ENCODE assay signal across 15 cellular contexts in the genomic region with DNA sequence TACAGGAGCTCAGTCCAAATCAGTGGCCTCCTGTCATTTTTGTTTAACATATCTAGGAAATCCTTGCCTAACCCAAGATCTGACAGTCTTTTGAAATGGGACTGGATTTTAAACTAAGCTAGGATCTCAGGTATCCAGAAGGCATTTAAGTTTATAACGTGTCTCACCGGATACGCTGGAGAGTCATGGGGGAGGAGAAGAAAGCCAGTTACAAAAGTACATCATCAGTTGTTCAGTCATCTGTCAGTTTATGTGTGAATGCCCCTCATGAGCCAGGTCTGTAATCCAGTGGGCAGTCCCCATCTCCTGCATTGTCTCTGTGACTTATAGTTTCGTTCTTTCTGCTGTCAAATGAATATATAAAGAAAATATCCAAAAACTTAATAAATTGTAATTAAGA. TPM values are rescaled to one million over a fixed set of nuclear protein-coding genes. Genes with fewer than 3 reads are reported as not detected.
A peak's percentile ranks its signal among the peaks of the same experiment; 100 is the strongest.
DNase-seq lines count a peak whose midpoint lies in the region; ATAC-seq and TF ChIP-seq lines count a peak whose summit lies in the region.
"Had no signal": no experiment of that assay in that cellular context is flagged by ENCODE, and none has a peak within 500 bp of the region (broad histone marks: within the 10 kb centered on the region; RNA-seq: fewer than 3 reads in every experiment).

No MANE protein-coding gene starts in this region.

- H3K9ac ChIP-seq in H9 (ENCODE audit: extremely low read depth, insufficient read length, low read length): no peak overlapping the region
- H3K9ac ChIP-seq: KMS-11 had no signal

- intact Hi-C loops in Panc1 (cut with micrococcal nuclease; ENCODE audit: unreplicated experiment) (no loop called here), psoas muscle (cut with DNase I) (no loop called here)

- no peaks in the 10 kb centered on the region for H3K9me3 ChIP-seq in Panc1 (ENCODE audit: control insufficient read depth, insufficient read depth, low read depth, low read length)
- no peaks in the 10 kb centered on the region for H3K9me3 ChIP-seq in psoas muscle
- H3K9me3 ChIP-seq in gastroesophageal sphincter: no peaks in the 10 kb centered on the region
- no peaks in the 10 kb centered on the region for H3K9me3 ChIP-seq in H9 (ENCODE audit: control insufficient read depth, low read depth, low read length)

- no peak overlapping the region for H2BK15ac ChIP-seq in H9 (ENCODE audit: low read depth, low read length)

- no peak overlapping the region for H3K56ac ChIP-seq in H9 (ENCODE audit: insufficient read length, low read depth, low read length)

- no peak overlapping the region for H3K27ac ChIP-seq in Panc1 (ENCODE audit: low read length)
- peak overlapping the region; percentile 79 for H3K27ac ChIP-seq in psoas muscle
- no peak overlapping the region for H3K27ac ChIP-seq in gastroesophageal sphincter
- H3K27ac ChIP-seq in H9 (ENCODE audit: insufficient read length, low read depth, low read length): no peak overlapping the region
- H3K27ac ChIP-seq: KMS-11, PC-9 had no signal

- H3K4me1 ChIP-seq in Panc1 (ENCODE audit: control insufficient read depth, insufficient read depth, low read length): peaks cover 18% of the 10 kb centered on the region
- H3K4me1 ChIP-seq in psoas muscle: peaks cover 75% of the 10 kb centered on the region
- peaks cover 4 to 78% (median 12%) of the 10 kb centered on the region in 3 donors for H3K4me1 ChIP-seq in gastroesophageal sphincter
- H3K4me1 ChIP-seq in H9 (ENCODE audit: insufficient read depth, low read length): no peaks in the 10 kb centered on the region; the same call in 1 of the 2 replicates

- no peak overlapping the region for H4K8ac ChIP-seq in H9 (replicated peaks; ENCODE audit: insufficient read length, low read depth, low read length)

- no peak overlapping the region for H4K5ac ChIP-seq in H9 (ENCODE audit: insufficient read length, low read depth, low read length)

- H3K4me3 Mint-ChIP-seq in activated naive CD8-positive, alpha-beta T cell: peak overlapping the region; percentile 4
- H3K4me3 Mint-ChIP-seq in activated naive CD8-positive, alpha-beta T cell treated with anti-CD3 and anti-CD28 coated beads for 36 hours: no peak overlapping the region
- H3K4me3 Mint-ChIP-seq in H9: no peak overlapping the region
- H3K4me3 Mint-ChIP-seq: CD8-positive, alpha-beta T cell; GM23338 had no signal

- BruUV-seq in Panc1 (replicated peaks; lab: Mats Ljungman, UMichigan): TSS peak; percentile 8

- ATAC-seq in Panc1 (no peak), psoas muscle (peak; percentile 83 to 86 (median 84)), gastroesophageal sphincter (no peak)
- ATAC-seq: CD8-positive, alpha-beta T cell; GM23338 had no signal

- H3K27me3 Mint-ChIP-seq in activated naive CD8-positive, alpha-beta T cell: no peaks in the 10 kb centered on the region
- no peaks in the 10 kb centered on the region for H3K27me3 Mint-ChIP-seq in activated naive CD8-positive, alpha-beta T cell treated with anti-CD3 and anti-CD28 coated beads for 36 hours
- no peaks in the 10 kb centered on the region for H3K27me3 Mint-ChIP-seq in H9 (ENCODE audit: low read depth)

- CTCF ChIA-PET in Panc1 (lab: Charles Lee): no interaction called here

- H2AFZ ChIP-seq in H9 (ENCODE audit: low read length): no peak overlapping the region
- H2AFZ ChIP-seq: GM23338, PC-9 had no signal

- TF ChIP-seq CTCF in Panc1 (IDR thresholded peaks at IDR 0.05): no peak
- no peak for TF ChIP-seq CTCF in psoas muscle (IDR thresholded peaks at IDR 0.05)
- TF ChIP-seq CTCF in gastroesophageal sphincter (IDR thresholded peaks at IDR 0.05): no peak
- TF ChIP-seq CTCF in H9 (conservative IDR thresholded peaks at IDR 0.05): no peak

- no peaks in the 10 kb centered on the region for H4K20me1 ChIP-seq in H9 (ENCODE audit: control insufficient read depth, insufficient read depth, insufficient read length)

- no peak overlapping the region for H2BK12ac ChIP-seq in H9 (ENCODE audit: insufficient read length, low read depth, low read length)

- H3K36me3 Mint-ChIP-seq in activated naive CD8-positive, alpha-beta T cell: peaks cover 10% of the 10 kb centered on the region
- H3K36me3 Mint-ChIP-seq in activated naive CD8-positive, alpha-beta T cell treated with anti-CD3 and anti-CD28 coated beads for 36 hours: peaks cover 44% of the 10 kb centered on the region
- H3K36me3 Mint-ChIP-seq in H9 (ENCODE audit: insufficient read depth in 1 of 3, low read depth in 3 of 3): peaks cover 20 to 25% (median 20%) of the 10 kb centered on the region in 3 experiments

- H3K9me3 Mint-ChIP-seq in activated naive CD8-positive, alpha-beta T cell (ENCODE audit: low read depth): no peaks in the 10 kb centered on the region
- no peaks in the 10 kb centered on the region for H3K9me3 Mint-ChIP-seq in activated naive CD8-positive, alpha-beta T cell treated with anti-CD3 and anti-CD28 coated beads for 36 hours
- peaks cover 11 to 13% of the 10 kb centered on the region in 2 experiments for H3K9me3 Mint-ChIP-seq in H9
- H3K9me3 Mint-ChIP-seq: CD8-positive, alpha-beta T cell had no signal

- H3T11ph ChIP-seq in H9 (ENCODE audit: low read length): no peak overlapping the region

- H3K4ac ChIP-seq in H9 (ENCODE audit: low read depth, low read length): no peak overlapping the region

- 31 to 68% (median 33%) methylated on average over 4 of the region's 4 CpGs for WGBS in psoas muscle, 3 donors
- WGBS in gastroesophageal sphincter (ENCODE audit: low coverage in 1 of 2), 2 donors: 80 to 82% methylated on average over 1 to 4 of the region's 4 CpGs
- no CpG with 5 or more reads among the region's 4 CpGs for WGBS in H9 (ENCODE audit: extremely low coverage, insufficient read length, low lambda C conversion rate)

- no peak overlapping the region for H4K91ac ChIP-seq in H9 (ENCODE audit: insufficient read length, low read depth, low read length)

- H2BK5ac ChIP-seq in H9 (ENCODE audit: insufficient read length, low read length): no peak overlapping the region

- no peak for TF ChIP-seq EP300 in gastroesophageal sphincter (IDR thresholded peaks at IDR 0.05)

- peaks cover 13% of the 10 kb centered on the region for H3K79me1 ChIP-seq in H9 (ENCODE audit: insufficient read depth, low read depth, low read length, poor library complexity, severe bottlenecking)

- H3K4me2 ChIP-seq in H9 (ENCODE audit: insufficient read depth, insufficient read length, low read length): no peak overlapping the region
- H3K4me2 ChIP-seq: GM23338, KMS-11, PC-9 had no signal

- no peak overlapping the region for H3K4me3 ChIP-seq in Panc1 (ENCODE audit: low read depth in 2 of 2, low read length in 2 of 2)
- H3K4me3 ChIP-seq in psoas muscle: peak overlapping the region; percentile 5
- no peak overlapping the region for H3K4me3 ChIP-seq in gastroesophageal sphincter
- H3K4me3 ChIP-seq: GM23338, PC-9 had no signal

- H3K23me2 ChIP-seq in H9 (ENCODE audit: insufficient read length, low read depth, low read length, poor library complexity, severe bottlenecking): no peaks in the 10 kb centered on the region

- no peaks in the 10 kb centered on the region for H3K36me3 ChIP-seq in Panc1 (ENCODE audit: control insufficient read depth, insufficient read depth, low read length)
- H3K36me3 ChIP-seq in psoas muscle (ENCODE audit: insufficient read depth in 1 of 2, low read depth in 1 of 2): no peaks in the 10 kb centered on the region
- H3K36me3 ChIP-seq in gastroesophageal sphincter: peaks cover 0 to 3% of the 10 kb centered on the region in 2 donors

- H3K27ac Mint-ChIP-seq in activated naive CD8-positive, alpha-beta T cell: no peak overlapping the region
- no peak overlapping the region for H3K27ac Mint-ChIP-seq in activated naive CD8-positive, alpha-beta T cell treated with anti-CD3 and anti-CD28 coated beads for 36 hours
- H3K27ac Mint-ChIP-seq in H9: 0 out of 7 replicates have a peak overlapping the region, but pooled peaks of 1 of the 3 experiments have one; percentile 41
- H3K27ac Mint-ChIP-seq: CD8-positive, alpha-beta T cell; GM23338 had no signal

- no peak overlapping the region for H3K23ac ChIP-seq in H9 (ENCODE audit: insufficient read length, low read depth, low read length)

- DNase-seq in activated naive CD8-positive, alpha-beta T cell treated with anti-CD3 and anti-CD28 coated beads for 36 hours: no peak
- DNase-seq in Panc1 (ENCODE audit: low read depth, low spot score): no peak
- DNase-seq in left kidney (ENCODE audit: low read depth, low spot score): peak; percentile 44
- DNase-seq in psoas muscle: no peak
- no peak for DNase-seq in H9
- DNase-seq in NCI-H1930 (lab: John Stamatoyannopoulos, UW): no peak
- DNase-seq: CD8-positive, alpha-beta T cell; DMS79 treated with DMSO at 0.1 percent for 48 hours; NCI-H1092; NCI-H69; PC-9 had no signal

- TF ChIP-seq POLR2A in gastroesophageal sphincter (IDR thresholded peaks at IDR 0.05): no peak

- H3K79me2 ChIP-seq in H9 (ENCODE audit: insufficient read depth, low read length): peaks cover 34% of the 10 kb centered on the region; the same call in 1 of the 2 replicates

- in situ Hi-C loops in Panc1 (cut with HindIII; ENCODE audit: low pct_unique_long_range_greater_than_20kb, low sequenced_read_pairs): no loop called here

- no peak overlapping the region for H2BK120ac ChIP-seq in H9 (ENCODE audit: low read depth, low read length, poor library complexity, severe bottlenecking)

- no peak overlapping the region for H2BK20ac ChIP-seq in H9 (ENCODE audit: low read depth, low read length, poor library complexity, severe bottlenecking)

- H3K18ac ChIP-seq in H9 (ENCODE audit: insufficient read length, low read depth, low read length): no peak overlapping the region

- no peak overlapping the region for H3K14ac ChIP-seq in H9 (ENCODE audit: insufficient read depth, low read length)

- H2AK5ac ChIP-seq in H9 (ENCODE audit: insufficient read length, low read length): no peak overlapping the region

- POLR2A ChIA-PET in Panc1 (lab: Charles Lee): interaction anchor here (0.5 kb wide), 1 partner anchor 13 kb away, joined by 8 read pairs; no protein-coding TSS in a partner anchor

- H3K27me3 ChIP-seq in Panc1 (ENCODE audit: control insufficient read depth, insufficient read depth, low read length) (no peaks in the 10 kb centered on the region), psoas muscle (ENCODE audit: insufficient read depth in 3 of 3, low read length in 2 of 3) (no peaks in the 10 kb centered on the region), gastroesophageal sphincter (no peaks in the 10 kb centered on the region), H9 (ENCODE audit: insufficient read depth, low read length) (no peaks in the 10 kb centered on the region)

- peaks cover 77% of the 10 kb centered on the region for H3K4me1 Mint-ChIP-seq in activated naive CD8-positive, alpha-beta T cell (ENCODE audit: low read depth)
- peaks cover 64% of the 10 kb centered on the region for H3K4me1 Mint-ChIP-seq in activated naive CD8-positive, alpha-beta T cell treated with anti-CD3 and anti-CD28 coated beads for 36 hours
- H3K4me1 Mint-ChIP-seq in H9: peaks cover 44 to 60% of the 10 kb centered on the region in 2 experiments

RNA-seq across cellular contexts. Expression of a gene that starts 44.4 kb away (rescaled TPM):
- 100 to 1,000 TPM; 260 to 278 TPM for total RNA-seq in activated naive CD8-positive, alpha-beta T cell treated with anti-CD3 and anti-CD28 coated beads for 36 hours
- total RNA-seq in Panc1 (2021; ENCODE audit: unreplicated experiment) (386 TPM), psoas muscle (100 to 1,000 TPM; 232 to 375 (median 284) TPM), gastroesophageal sphincter (100 to 1,000 TPM in 1 of 4 donors, 10 to 100 TPM in 3; 77.9 to 109 (median 87.2) TPM), H9 (2021) (155 and 169 TPM in 2 replicates)
- 429 TPM for polyA plus RNA-seq in Panc1 (2012; ENCODE audit: insufficient read length)
- 100 to 1,000 TPM; 206 to 410 (median 369) TPM for polyA plus RNA-seq in psoas muscle

Comparison
In these comparisons a context has a peak if more than half of its experiments do, and no peak if none do; other contexts are left out.
1. ATAC-seq: peak in psoas muscle (4 of 4); none in Panc1 (single experiment) and gastroesophageal sphincter (single experiment).